Comparison of ENCODE assay signal across 8 cellular contexts in genomic region chr11:100687032-100687629, GRCh38. TPM values are rescaled to one million over a fixed set of nuclear protein-coding genes. Genes with fewer than 3 reads are reported as not detected.
DNase-seq lines count a peak whose midpoint lies in the region; TF ChIP-seq lines count a peak whose summit lies in the region.

Gene ARHGAP42 (plus strand): TSS chr11:100687288. CDS start chr11:100687679, 391 bp downstream.

- H3K79me2 ChIP-seq in neural cell (replicated peaks; ENCODE audit: insufficient read depth, low read length), result no peaks in the 10 kb centered on the region

- H3K4me3 ChIP-seq in HAP-1 (peak within 1 kb of the TSS; percentile 65), neural cell (ENCODE audit: low read length) (peak within 1 kb of the TSS; percentile 73)

- DNase-seq in activated T-cell treated with anti-CD3 and anti-CD28 coated beads for 24 hours (ENCODE audit: low read depth), result peak; percentile 2
- no peak for DNase-seq in activated T-cell treated with anti-CD3 and anti-CD28 coated beads for 4 hours
- peak; percentile 40 to 75 for DNase-seq in HAP-1 (ENCODE audit: low spot score in 2 of 2)
- DNase-seq in M059J (ENCODE audit: low read depth), result peak; percentile 71
- peak; percentile 16 for DNase-seq in activated T-cell treated with anti-CD3 and anti-CD28 coated beads, Interleukin-2, amount 50 U/mL, for 1 hour
- peak; percentile 61 for DNase-seq in foreskin melanocyte
- no peak for DNase-seq in NCI-H1694 treated with DMSO at 0.1 percent for 48 hours (lab: John Stamatoyannopoulos, UW)

- in situ Hi-C loops in HAP-1 (cut with MboI; ENCODE audit: low sequenced_read_pairs), result no loop called here

- H2AFZ ChIP-seq in neural cell (ENCODE audit: low read depth, low read length), result no peak within 1 kb of the TSS

- no peak within 1 kb of the TSS for H3K27ac ChIP-seq in neural cell (ENCODE audit: low read length)

- no peak for TF ChIP-seq CTCF in neural cell (IDR thresholded peaks at IDR 0.05; ENCODE audit: poor library complexity, severe bottlenecking)

- TF ChIP-seq EP300 in neural cell (conservative IDR thresholded peaks at IDR 0.05; ENCODE audit: poor library complexity, severe bottlenecking), result no peak

- no peaks in the 10 kb centered on the region for H4K20me1 ChIP-seq in neural cell (ENCODE audit: insufficient read depth)

- H3K9me3 ChIP-seq in HAP-1 (no peaks in the 10 kb centered on the region), neural cell (ENCODE audit: low read length) (no peaks in the 10 kb centered on the region)

- H3K9me2 ChIP-seq in neural cell (ENCODE audit: insufficient read depth, low read length), result no peaks in the 10 kb centered on the region

- TF ChIP-seq RAD21 in neural cell (conservative IDR thresholded peaks at IDR 0.05), result no peak

- H3K36me3 ChIP-seq in HAP-1 (replicated peaks), result no peaks in the 10 kb centered on the region
- H3K36me3 ChIP-seq in neural cell (ENCODE audit: insufficient read depth, low read length), result no peaks in the 10 kb centered on the region

- peaks cover 4% of the 10 kb centered on the region for H3K4me1 ChIP-seq in HAP-1

- no peaks in the 10 kb centered on the region for H3F3A ChIP-seq in neural cell (ENCODE audit: insufficient read depth, low read length, poor library complexity, severe bottlenecking)

- no peak within 1 kb of the TSS for H3K9ac ChIP-seq in neural cell (ENCODE audit: low read length)

- peak within 1 kb of the TSS; percentile 76 for H3K4me2 ChIP-seq in neural cell (ENCODE audit: low read length)

- H3K27me3 ChIP-seq in HAP-1 (ENCODE audit: low read depth) (no peaks in the 10 kb centered on the region), neural cell (ENCODE audit: insufficient read depth, low read depth, low read length) (peaks cover 23% of the 10 kb centered on the region)

TF ChIP-seq in neural cell, 6 proteins besides CTCF, POLR2A, EP300 and RAD21:
- no peak for TF ChIP-seq TAF1 (IDR thresholded peaks at IDR 0.05; ENCODE audit: low read depth)
- no peak for TF ChIP-seq REST (IDR thresholded peaks at IDR 0.05; ENCODE audit: borderline replicate concordance)
- no peak for TF ChIP-seq SMC3 (conservative IDR thresholded peaks at IDR 0.05; ENCODE audit: poor library complexity)
- no peak for TF ChIP-seq MXI1 (conservative IDR thresholded peaks at IDR 0.05; ENCODE audit: poor library complexity, severe bottlenecking)
- no peak for TF ChIP-seq POLR2AphosphoS5 (IDR thresholded peaks at IDR 0.05)
- TF ChIP-seq EZH2 (IDR thresholded peaks at IDR 0.05; ENCODE audit: borderline replicate concordance, insufficient read depth, low read length, poor library complexity, severe bottlenecking), result no peak
TF ChIP-seq in neural cell: peak in this region for 0.

RNA-seq across cellular contexts. Expression of gene ARHGAP42, which starts in this region (rescaled TPM):
- total RNA-seq in M059J (2014; rRNA removed; shearing (Covaris generic)), result 5.9 and 7.0 TPM in 2 replicates
- 0.20 and 0.64 TPM in 2 replicates for polyA plus RNA-seq in neural cell
- polyA minus RNA-seq in neural cell, result 0.24 and 1.0 TPM in 2 replicates

Comparison
In these comparisons a context has a peak if more than half of its experiments do, and no peak if none do; other contexts are left out.
1. DNase-seq: peak in activated T-cell treated with anti-CD3 and anti-CD28 coated beads for 24 hours (single experiment), HAP-1 (2 of 2), M059J (single experiment), activated T-cell treated with anti-CD3 and anti-CD28 coated beads, Interleukin-2, amount 50 U/mL, for 1 hour (single experiment) and foreskin melanocyte (single experiment); none in activated T-cell treated with anti-CD3 and anti-CD28 coated beads for 4 hours (single experiment) and NCI-H1694 treated with DMSO at 0.1 percent for 48 hours (single experiment).